In genomic region chr18:37491526-37491925, GRCh38 we compare ENCODE assay signal across 28 cellular contexts.
"Had no signal": no experiment of that assay in that cellular context is flagged by ENCODE, and none has a peak within 500 bp of the region (broad histone marks: within the 10 kb centered on the region; RNA-seq: fewer than 3 reads in every experiment).

No MANE protein-coding gene starts in this region.

- H3K4me1 ChIP-seq: parathyroid adenoma, psoas muscle, sigmoid colon, stomach, thyroid gland, upper lobe of left lung, vagina had no signal

- H3K27ac Mint-ChIP-seq: natural killer cell; nephron progenitor cell; progenitor cell of endocrine pancreas; stimulated activated effector memory CD8-positive, alpha-beta T cell treated with anti-CD3 and anti-CD28 coated beads, Interleukin-12 subunit alpha, Interleukin-12 subunit beta, amount 100 ng/mL, for 72 hours; stimulated activated naive B cell treated with anti-CD40 and anti-IgM and Interleukin-4, amounts not matched to agents 10 μg/mL and 1 μg/mL and 100 μg/mL, for 72 hours; stimulated activated naive CD8-positive, alpha-beta T cell treated with anti-CD3 and anti-CD28 coated beads, Interleukin-15, Interleukin-2, amounts not matched to agents 100 ng/mL and 50 ng/mL, for 24 hours had no signal

- H3K4me3 ChIP-seq: ovary, psoas muscle, right lobe of liver, sigmoid colon, stomach, thoracic aorta, thyroid gland, tibial nerve, upper lobe of left lung, vagina had no signal

- H3K36me3 Mint-ChIP-seq: natural killer cell; stimulated activated effector memory CD8-positive, alpha-beta T cell treated with anti-CD3 and anti-CD28 coated beads, Interleukin-12 subunit alpha, Interleukin-12 subunit beta, amount 100 ng/mL, for 72 hours; stimulated activated naive B cell treated with anti-CD40 and anti-IgM and Interleukin-4, amounts not matched to agents 10 μg/mL and 1 μg/mL and 100 μg/mL, for 72 hours had no signal

- H3K27ac ChIP-seq: ovary, parathyroid adenoma, psoas muscle, right lobe of liver, sigmoid colon, stomach, thoracic aorta, thyroid gland, tibial nerve, upper lobe of left lung, vagina had no signal

- H3K9me3 ChIP-seq: ovary, psoas muscle, right lobe of liver, sigmoid colon, stomach, thoracic aorta, thyroid gland, tibial nerve, upper lobe of left lung, vagina had no signal

- H3K36me3 ChIP-seq: ovary, right lobe of liver, sigmoid colon, stomach, thoracic aorta, thyroid gland, tibial nerve, upper lobe of left lung, vagina had no signal

- H3K79me2 ChIP-seq: parathyroid adenoma had no signal

- H3K9ac ChIP-seq: parathyroid adenoma had no signal

- H3K4me3 Mint-ChIP-seq: natural killer cell; nephron progenitor cell; stimulated activated effector memory CD8-positive, alpha-beta T cell treated with anti-CD3 and anti-CD28 coated beads, Interleukin-12 subunit alpha, Interleukin-12 subunit beta, amount 100 ng/mL, for 72 hours; stimulated activated naive B cell treated with anti-CD40 and anti-IgM and Interleukin-4, amounts not matched to agents 10 μg/mL and 1 μg/mL and 100 μg/mL, for 72 hours; stimulated activated naive CD8-positive, alpha-beta T cell treated with anti-CD3 and anti-CD28 coated beads, Interleukin-15, Interleukin-2, amounts not matched to agents 100 ng/mL and 50 ng/mL, for 24 hours had no signal

- DNase-seq: natural killer cell; nephron progenitor cell; occipital lobe; ovary; psoas muscle; right cardiac atrium; right lobe of liver; sigmoid colon; small intestine; stimulated activated CD4-positive, alpha-beta T cell treated with anti-CD3 and anti-CD28 coated beads, Interleukin-15, amount 100 ng/mL, for 24 hours; stimulated activated CD4-positive, alpha-beta T cell treated with anti-CD3 and anti-CD28 coated beads, Interleukin-2, amount 100 ng/mL, for 24 hours; stimulated activated CD4-positive, alpha-beta T cell treated with anti-CD3 and anti-CD28 coated beads, Interleukin-2, amount 100 ng/mL, for 48 hours; stimulated activated CD4-positive, alpha-beta T cell treated with anti-CD3 and anti-CD28 coated beads, Interleukin-4, amount 100 ng/mL, for 24 hours; stimulated activated naive B cell treated with anti-CD40 and anti-IgM and Interleukin-4, amounts not matched to agents 10 μg/mL and 1 μg/mL and 100 μg/mL, for 72 hours; stimulated activated naive CD4-positive, alpha-beta T cell treated with Interleukin-2 at 50 U/mL for 16 hours; stomach; thyroid gland; trophoblast cell; upper lobe of left lung had no signal

- ATAC-seq: natural killer cell; psoas muscle; right cardiac atrium; right lobe of liver; stimulated activated effector memory CD8-positive, alpha-beta T cell treated with anti-CD3 and anti-CD28 coated beads, Interleukin-12 subunit alpha, Interleukin-12 subunit beta, amount 100 ng/mL, for 72 hours; stimulated activated naive B cell treated with anti-CD40 and anti-IgM and Interleukin-4, amounts not matched to agents 10 μg/mL and 1 μg/mL and 100 μg/mL, for 72 hours had no signal

- H3K27me3 ChIP-seq: ovary, right lobe of liver, thyroid gland, vagina had no signal

- FAIRE-seq: small intestine, urothelium cell line had no signal

- H3K9me3 Mint-ChIP-seq: nephron progenitor cell; neural crest cell; stimulated activated naive CD8-positive, alpha-beta T cell treated with anti-CD3 and anti-CD28 coated beads, Interleukin-15, Interleukin-2, amounts not matched to agents 100 ng/mL and 50 ng/mL, for 24 hours had no signal

- H2AFZ ChIP-seq: parathyroid adenoma had no signal
